ENCODE assay signal across 1 cellular context in the genomic region with DNA sequence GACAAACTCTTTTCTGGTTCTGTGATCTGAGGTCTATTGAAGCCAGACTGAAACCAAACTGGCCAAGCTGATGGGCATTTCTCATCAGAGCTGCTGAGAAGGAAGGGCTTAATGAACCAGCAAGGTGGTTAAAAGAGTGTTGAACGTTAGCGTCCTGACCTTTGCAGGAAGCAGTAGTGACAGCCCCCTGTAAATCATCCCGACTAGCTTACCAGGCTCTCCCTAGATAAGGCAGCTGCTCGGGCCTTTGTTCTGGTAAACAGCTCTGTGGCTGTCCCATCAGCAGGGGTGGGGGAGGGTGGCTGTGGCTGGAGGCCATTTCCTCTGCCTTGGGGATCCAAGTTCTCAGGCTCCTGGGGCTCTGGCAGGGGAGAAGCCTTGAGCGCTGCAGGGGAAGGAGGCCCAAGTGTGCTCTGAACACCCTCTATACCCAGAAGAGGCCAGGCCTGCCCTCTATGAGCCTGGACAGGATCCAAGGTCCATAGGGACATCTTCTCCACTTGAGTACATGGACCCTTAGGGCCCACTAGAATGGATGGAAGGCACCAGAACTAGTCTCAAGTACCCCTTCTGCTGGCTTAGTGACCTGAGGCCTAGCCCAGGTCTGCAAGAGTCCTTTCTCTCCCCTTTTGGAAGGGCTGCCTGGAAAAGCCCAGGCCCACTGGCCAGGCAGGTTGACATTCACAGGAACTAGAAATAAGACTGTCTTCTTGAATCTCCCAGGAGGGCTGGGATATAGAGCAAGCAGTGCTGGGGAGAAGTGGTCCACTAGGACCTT.
TF ChIP-seq lines count a peak whose summit lies in the region.

No MANE protein-coding gene starts in this region.

TF ChIP-seq in K562, 482 proteins besides CTCF, POLR2A, EP300 and RAD21 (continued from another document and continues in another):
- TF ChIP-seq ZBTB34 (CRISPR knock-in tag; IDR thresholded peaks at IDR 0.05) (peak; percentile 78), TBP (optimal IDR thresholded peaks at IDR 0.05; ENCODE audit: low read depth, low read length) (peak; percentile 78), PML (IDR thresholded peaks at IDR 0.05; ENCODE audit: low read length) (peak; percentile 92), ZNF165 (CRISPR knock-in tag; IDR thresholded peaks at IDR 0.05; ENCODE audit: borderline replicate concordance) (no peak), ZNF121 (CRISPR knock-in tag; conservative IDR thresholded peaks at IDR 0.05) (no peak), ZSCAN32 (CRISPR knock-in tag; IDR thresholded peaks at IDR 0.05) (no peak), CHAMP1 (IDR thresholded peaks at IDR 0.05) (peak; percentile 95), CEBPB (tag; IDR thresholded peaks at IDR 0.05) (no peak), ZNF280A (IDR thresholded peaks at IDR 0.05; ENCODE audit: low read depth, partially characterized antibody) (no peak), HMBOX1 (IDR thresholded peaks at IDR 0.05) (peak; percentile 100), CBFB (CRISPR knock-in tag; IDR thresholded peaks at IDR 0.05) (peak; percentile 79; the same call in 1 of the 2 replicates), GMEB1 (CRISPR knock-in tag; IDR thresholded peaks at IDR 0.05) (peak; percentile 23; the same call in 1 of the 2 replicates), ATF1 (CRISPR knock-in tag; IDR thresholded peaks at IDR 0.05) (no peak), ATF1 (tag; IDR thresholded peaks at IDR 0.05) (peak; percentile 66; the same call in 1 of the 2 replicates), MAFG (tag; conservative IDR thresholded peaks at IDR 0.05) (no peak), ELF1 (tag; IDR thresholded peaks at IDR 0.05) (peak; percentile 74), SMARCA5 (IDR thresholded peaks at IDR 0.05) (no peak), HDAC8 (tag; IDR thresholded peaks at IDR 0.05) (peak; percentile 80; the same call in 1 of the 2 replicates), PTBP1 (IDR thresholded peaks at IDR 0.05; ENCODE audit: low read depth, low read length) (no peak), SAFB (IDR thresholded peaks at IDR 0.05; ENCODE audit: borderline replicate concordance, low read depth, low read length) (no peak), CEBPZ (IDR thresholded peaks at IDR 0.05; ENCODE audit: borderline replicate concordance, low read depth, low read length) (no peak), MAFF (IDR thresholded peaks at IDR 0.05; ENCODE audit: low read length) (no peak), CBFA2T2 (conservative IDR thresholded peaks at IDR 0.05) (peak; percentile 94), PHF21A (IDR thresholded peaks at IDR 0.05; ENCODE audit: borderline replicate concordance, low read depth) (peak; percentile 96), YY1 (IDR thresholded peaks at IDR 0.05; ENCODE audit: borderline replicate concordance in 1 of 3, control insufficient read depth in 1 of 3, extremely low read depth in 1 of 3, insufficient read depth in 3 of 3, insufficient read length in 1 of 3, insufficient replicate concordance in 2 of 3, low read depth in 1 of 3, low read length in 2 of 3) (peak; percentile 45 to 97 (median 90))
- TF ChIP-seq, protein P1, sequence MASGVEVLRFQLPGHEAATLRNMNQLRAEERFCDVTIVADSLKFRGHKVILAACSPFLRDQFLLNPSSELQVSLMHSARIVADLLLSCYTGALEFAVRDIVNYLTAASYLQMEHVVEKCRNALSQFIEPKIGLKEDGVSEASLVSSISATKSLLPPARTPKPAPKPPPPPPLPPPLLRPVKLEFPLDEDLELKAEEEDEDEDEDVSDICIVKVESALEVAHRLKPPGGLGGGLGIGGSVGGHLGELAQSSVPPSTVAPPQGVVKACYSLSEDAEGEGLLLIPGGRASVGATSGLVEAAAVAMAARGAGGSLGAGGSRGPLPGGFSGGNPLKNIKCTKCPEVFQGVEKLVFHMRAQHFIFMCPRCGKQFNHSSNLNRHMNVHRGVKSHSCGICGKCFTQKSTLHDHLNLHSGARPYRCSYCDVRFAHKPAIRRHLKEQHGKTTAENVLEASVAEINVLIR (CRISPR knock-in tag; IDR thresholded peaks at IDR 0.05) = peak; percentile 62
- TF ChIP-seq, protein P2, sequence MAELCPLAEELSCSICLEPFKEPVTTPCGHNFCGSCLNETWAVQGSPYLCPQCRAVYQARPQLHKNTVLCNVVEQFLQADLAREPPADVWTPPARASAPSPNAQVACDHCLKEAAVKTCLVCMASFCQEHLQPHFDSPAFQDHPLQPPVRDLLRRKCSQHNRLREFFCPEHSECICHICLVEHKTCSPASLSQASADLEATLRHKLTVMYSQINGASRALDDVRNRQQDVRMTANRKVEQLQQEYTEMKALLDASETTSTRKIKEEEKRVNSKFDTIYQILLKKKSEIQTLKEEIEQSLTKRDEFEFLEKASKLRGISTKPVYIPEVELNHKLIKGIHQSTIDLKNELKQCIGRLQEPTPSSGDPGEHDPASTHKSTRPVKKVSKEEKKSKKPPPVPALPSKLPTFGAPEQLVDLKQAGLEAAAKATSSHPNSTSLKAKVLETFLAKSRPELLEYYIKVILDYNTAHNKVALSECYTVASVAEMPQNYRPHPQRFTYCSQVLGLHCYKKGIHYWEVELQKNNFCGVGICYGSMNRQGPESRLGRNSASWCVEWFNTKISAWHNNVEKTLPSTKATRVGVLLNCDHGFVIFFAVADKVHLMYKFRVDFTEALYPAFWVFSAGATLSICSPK (IDR thresholded peaks at IDR 0.05; ENCODE audit: borderline replicate concordance) = no peak
- TF ChIP-seq, protein P3, sequence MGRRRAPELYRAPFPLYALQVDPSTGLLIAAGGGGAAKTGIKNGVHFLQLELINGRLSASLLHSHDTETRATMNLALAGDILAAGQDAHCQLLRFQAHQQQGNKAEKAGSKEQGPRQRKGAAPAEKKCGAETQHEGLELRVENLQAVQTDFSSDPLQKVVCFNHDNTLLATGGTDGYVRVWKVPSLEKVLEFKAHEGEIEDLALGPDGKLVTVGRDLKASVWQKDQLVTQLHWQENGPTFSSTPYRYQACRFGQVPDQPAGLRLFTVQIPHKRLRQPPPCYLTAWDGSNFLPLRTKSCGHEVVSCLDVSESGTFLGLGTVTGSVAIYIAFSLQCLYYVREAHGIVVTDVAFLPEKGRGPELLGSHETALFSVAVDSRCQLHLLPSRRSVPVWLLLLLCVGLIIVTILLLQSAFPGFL (CRISPR knock-in tag; IDR thresholded peaks at IDR 0.05) = no peak
- TF ChIP-seq, protein P4, sequence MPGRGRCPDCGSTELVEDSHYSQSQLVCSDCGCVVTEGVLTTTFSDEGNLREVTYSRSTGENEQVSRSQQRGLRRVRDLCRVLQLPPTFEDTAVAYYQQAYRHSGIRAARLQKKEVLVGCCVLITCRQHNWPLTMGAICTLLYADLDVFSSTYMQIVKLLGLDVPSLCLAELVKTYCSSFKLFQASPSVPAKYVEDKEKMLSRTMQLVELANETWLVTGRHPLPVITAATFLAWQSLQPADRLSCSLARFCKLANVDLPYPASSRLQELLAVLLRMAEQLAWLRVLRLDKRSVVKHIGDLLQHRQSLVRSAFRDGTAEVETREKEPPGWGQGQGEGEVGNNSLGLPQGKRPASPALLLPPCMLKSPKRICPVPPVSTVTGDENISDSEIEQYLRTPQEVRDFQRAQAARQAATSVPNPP (IDR thresholded peaks at IDR 0.05; ENCODE audit: borderline replicate concordance, insufficient read depth, insufficient read length) = no peak
